ENCODE assay signal across 12 cellular contexts in the genomic region with DNA sequence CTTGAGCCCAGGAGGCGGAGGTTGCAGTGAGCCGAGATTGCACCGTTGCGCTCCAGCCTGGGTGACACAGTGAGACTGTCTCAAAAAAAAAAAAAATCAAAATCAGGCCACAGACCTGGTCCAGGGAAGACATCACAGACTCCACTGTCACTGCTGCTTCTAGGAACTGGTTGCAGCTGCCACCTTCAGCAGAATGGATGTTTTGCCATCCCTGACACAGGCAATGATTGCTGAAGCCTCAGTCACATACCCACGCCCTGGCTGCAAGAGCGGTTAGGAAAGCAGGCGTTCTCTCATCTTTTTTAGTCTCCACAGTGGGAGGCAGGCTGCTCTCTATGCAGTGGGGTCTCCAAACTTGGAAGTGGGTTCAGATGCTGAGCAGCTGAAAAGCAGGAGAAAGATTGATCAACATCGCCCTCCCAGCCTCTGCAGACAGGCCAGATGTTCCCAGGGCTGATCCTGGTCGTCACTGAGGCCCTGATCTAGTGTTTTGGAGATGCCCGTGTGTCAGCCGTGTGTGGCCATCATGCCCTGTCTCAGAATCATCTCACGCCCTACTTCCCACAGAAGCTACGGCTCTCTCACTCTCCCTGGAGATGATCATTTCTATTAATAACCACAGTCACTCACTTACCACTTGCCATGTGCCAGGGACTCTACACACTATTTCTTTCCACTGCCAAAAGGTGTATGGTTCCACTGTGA.
A peak's percentile ranks its signal among the peaks of the same experiment; 100 is the strongest.
DNase-seq lines count a peak whose midpoint lies in the region; ATAC-seq lines count a peak whose summit lies in the region.
"Had no signal": no experiment of that assay in that cellular context is flagged by ENCODE, and none has a peak within 500 bp of the region (broad histone marks: within the 10 kb centered on the region; RNA-seq: fewer than 3 reads in every experiment).

No MANE protein-coding gene starts in this region.

- H3K36me3 Mint-ChIP-seq in activated naive CD8-positive, alpha-beta T cell treated with anti-CD3 and anti-CD28 coated beads, Interleukin-2, amount 10 ng/mL, durations not matched to agents 7 days and 5 days, result peaks cover 5% of the 10 kb centered on the region
- H3K36me3 Mint-ChIP-seq: immature natural killer cell had no signal

- DNase-seq in Right ventricle myocardium inferior (ENCODE audit: missing footprints) (no peak), cardiac septum (ENCODE audit: low spot score) (no peak), left cardiac atrium (no peak)
- DNase-seq in activated naive CD8-positive, alpha-beta T cell treated with anti-CD3 and anti-CD28 coated beads, Interleukin-2, amount 10 ng/mL, durations not matched to agents 7 days and 5 days, result peak; percentile 31
- no peak for DNase-seq in stimulated activated naive CD4-positive, alpha-beta T cell (lab: John Stamatoyannopoulos, UW)
- DNase-seq: foreskin fibroblast, NCI-H2227 treated with DMSO at 0.1 percent for 48 hours, OCI-M1 had no signal

- H3K27ac Mint-ChIP-seq in activated naive CD8-positive, alpha-beta T cell treated with anti-CD3 and anti-CD28 coated beads, Interleukin-2, amount 10 ng/mL, durations not matched to agents 7 days and 5 days, result peak overlapping the region; percentile 72

- H3K27me3 Mint-ChIP-seq in activated naive CD8-positive, alpha-beta T cell treated with anti-CD3 and anti-CD28 coated beads, Interleukin-2, amount 10 ng/mL, durations not matched to agents 7 days and 5 days, result no peaks in the 10 kb centered on the region

- peak overlapping the region; percentile 72 for H3K4me3 Mint-ChIP-seq in activated naive CD8-positive, alpha-beta T cell treated with anti-CD3 and anti-CD28 coated beads, Interleukin-2, amount 10 ng/mL, durations not matched to agents 7 days and 5 days

- peak overlapping the region; percentile 40 for H3K27ac ChIP-seq in temporal lobe (ENCODE audit: low read depth, low read length)

- peak; percentile 70 for ATAC-seq in Right ventricle myocardium inferior
- ATAC-seq in activated naive CD8-positive, alpha-beta T cell treated with anti-CD3 and anti-CD28 coated beads, Interleukin-2, amount 10 ng/mL, durations not matched to agents 7 days and 5 days (ENCODE audit: low read depth), result peak; percentile 21
- peak; percentile 47 to 69 for ATAC-seq in left cardiac atrium
- no peak for ATAC-seq in esophagus mucosa
- no peak for ATAC-seq in HG03280 (IDR thresholded peaks at IDR 0.05; ENCODE audit: unreplicated experiment)

- POLR2A ChIA-PET in activated naive CD8-positive, alpha-beta T cell treated with anti-CD3 and anti-CD28 coated beads, Interleukin-2, amount 10 ng/mL, durations not matched to agents 7 days and 5 days (lab: Charles Lee), result interaction anchor here (0.5 to 2.2 kb wide), 6 partner anchors 20 to 904 kb away, joined by 3 to 11 read pairs (median 4); a partner anchor contains a TSS

- no peaks in the 10 kb centered on the region for H3K9me3 Mint-ChIP-seq in activated naive CD8-positive, alpha-beta T cell treated with anti-CD3 and anti-CD28 coated beads, Interleukin-2, amount 10 ng/mL, durations not matched to agents 7 days and 5 days

- peaks cover 48% of the 10 kb centered on the region for H3K4me1 Mint-ChIP-seq in activated naive CD8-positive, alpha-beta T cell treated with anti-CD3 and anti-CD28 coated beads, Interleukin-2, amount 10 ng/mL, durations not matched to agents 7 days and 5 days

- intact Hi-C loops in Right ventricle myocardium inferior (cut with DNase I) (no loop called here), cardiac septum (cut with DNase I) (no loop called here), left cardiac atrium (cut with DNase I) (no loop called here)

Comparison
In these comparisons a context has a peak if more than half of its experiments do, and no peak if none do; other contexts are left out.
1. ATAC-seq: peak in Right ventricle myocardium inferior (single experiment), activated naive CD8-positive, alpha-beta T cell treated with anti-CD3 and anti-CD28 coated beads, Interleukin-2, amount 10 ng/mL, durations not matched to agents 7 days and 5 days (single experiment) and left cardiac atrium (2 of 2); none in esophagus mucosa (single experiment) and HG03280 (single experiment).